ENCODE assay signal across 8 cellular contexts in genomic region chr2:24124003-24124585, GRCh38. TPM values are rescaled to one million over a fixed set of nuclear protein-coding genes. Genes with fewer than 3 reads are reported as not detected.
DNase-seq lines count a peak whose midpoint lies in the region; FAIRE-seq and TF ChIP-seq lines count a peak whose summit lies in the region.

No MANE protein-coding gene starts in this region.

- peak; percentile 65 for DNase-seq in DMS53 (lab: John Stamatoyannopoulos, UW)
- DNase-seq in DMS53 treated with DMSO at 0.1 percent for 48 hours (lab: John Stamatoyannopoulos, UW; ENCODE audit: unreplicated experiment), result no peak
- peak in 1 of 2 experiments; percentile 40 for DNase-seq in HAP-1 (ENCODE audit: low spot score in 2 of 2)
- peak; percentile 75 for DNase-seq in NCI-H2227 (lab: John Stamatoyannopoulos, UW; ENCODE audit: unreplicated experiment)
- DNase-seq in colonic mucosa, result no peak
- DNase-seq in HTR-8/SVneo (ENCODE audit: insufficient read length, low spot score), result no peak
- DNase-seq in stimulated activated CD4-positive, alpha-beta T cell treated with anti-CD3 and anti-CD28 coated beads, Interleukin-1b, Interleukin-23, amount 100 ng/mL, for 48 hours, result no peak

- H3K36me3 ChIP-seq in HAP-1 (replicated peaks), result no peaks in the 10 kb centered on the region
- H3K36me3 ChIP-seq in colonic mucosa, result no peaks in the 10 kb centered on the region
- H3K36me3 ChIP-seq in muscle layer of duodenum (ENCODE audit: control insufficient read depth in 1 of 2, insufficient read depth in 2 of 2, low read length in 2 of 2), result no peaks in the 10 kb centered on the region

- intact Hi-C loops in colonic mucosa (cut with DNase I), result no loop called here

- H3K4me1 ChIP-seq in HAP-1 (peaks cover 5% of the 10 kb centered on the region; the same call in 1 of the 2 replicates), colonic mucosa (peaks cover 3% of the 10 kb centered on the region), muscle layer of duodenum (ENCODE audit: control insufficient read depth in 1 of 2, insufficient read depth in 2 of 2, low read length in 2 of 2) (peaks cover 0 to 16% of the 10 kb centered on the region in 2 donors)

- H3K4me3 ChIP-seq in HAP-1, result peak overlapping the region; percentile 46
- H3K4me3 ChIP-seq in colonic mucosa, result peak overlapping the region; percentile 71
- H3K4me3 ChIP-seq in muscle layer of duodenum (ENCODE audit: low read depth in 1 of 2, low read length in 2 of 2), result peak overlapping the region; percentile 61 to 74

- H3K9ac ChIP-seq in colonic mucosa (ENCODE audit: low read depth in 2 of 2, low read length in 2 of 2), result peak overlapping the region; percentile 76 to 93

- no peaks in the 10 kb centered on the region for H3K9me3 ChIP-seq in HAP-1
- H3K9me3 ChIP-seq in colonic mucosa, result no peaks in the 10 kb centered on the region
- no peaks in the 10 kb centered on the region for H3K9me3 ChIP-seq in muscle layer of duodenum (ENCODE audit: control insufficient read depth in 1 of 2, low read length in 2 of 2)

- no peak for FAIRE-seq in HTR-8/SVneo (lab: Jason Lieb, UNC)

- no peak for TF ChIP-seq CTCF in colonic mucosa (IDR thresholded peaks at IDR 0.05)

- H3K27ac ChIP-seq in colonic mucosa (peak overlapping the region; percentile 76), muscle layer of duodenum (ENCODE audit: low read length) (peak overlapping the region; percentile 65)

- in situ Hi-C loops in HAP-1 (cut with MboI; ENCODE audit: low sequenced_read_pairs), result no loop called here

- no peaks in the 10 kb centered on the region for H3K27me3 ChIP-seq in HAP-1 (ENCODE audit: low read depth)
- no peaks in the 10 kb centered on the region for H3K27me3 ChIP-seq in colonic mucosa
- H3K27me3 ChIP-seq in muscle layer of duodenum (ENCODE audit: low read depth, low read length), result no peaks in the 10 kb centered on the region

RNA-seq across cellular contexts. Expression of gene FAM228B, which starts 0.8 kb away (rescaled TPM):
- total RNA-seq in colonic mucosa, result 1 to 10 TPM; 4.4 to 6.2 TPM

RNA-seq across cellular contexts. Expression of gene PFN4, which starts 1.0 kb away (rescaled TPM):
- total RNA-seq in colonic mucosa, result under 1 TPM in 1 of 2 donors, not detected in 1; 0.27 TPM

RNA-seq across cellular contexts. Expression of gene TP53I3, which starts 39.5 kb away (rescaled TPM):
- total RNA-seq in colonic mucosa, result 10 to 100 TPM; 58.8 to 67.5 TPM

RNA-seq across cellular contexts. Expression of gene SF3B6, which starts 48.0 kb away (rescaled TPM):
- 10 to 100 TPM; 86.9 to 90.1 TPM for total RNA-seq in colonic mucosa

RNA-seq across cellular contexts. Expression of gene FAM228A, which starts 50.8 kb away (rescaled TPM):
- not detected for total RNA-seq in colonic mucosa

Comparison
In these comparisons a context has a peak if more than half of its experiments do, and no peak if none do; other contexts are left out.
1. DNase-seq: peak in DMS53 (single experiment) and NCI-H2227 (single experiment); none in DMS53 treated with DMSO at 0.1 percent for 48 hours (single experiment), colonic mucosa (single experiment), HTR-8/SVneo (single experiment) and stimulated activated CD4-positive, alpha-beta T cell treated with anti-CD3 and anti-CD28 coated beads, Interleukin-1b, Interleukin-23, amount 100 ng/mL, for 48 hours (single experiment).
2. Peak in every context shown above with its lines, with median percentiles within 50 percentile points of each other: H3K4me3 ChIP-seq.